14 cellular contexts compared by ENCODE assay signal in genomic region chr15:48722764-48723661, GRCh38.
DNase-seq lines count a peak whose midpoint lies in the region; ATAC-seq, FAIRE-seq and TF ChIP-seq lines count a peak whose summit lies in the region.
"Had no signal": no experiment of that assay in that cellular context is flagged by ENCODE, and none has a peak within 500 bp of the region (broad histone marks: within the 10 kb centered on the region; RNA-seq: fewer than 3 reads in every experiment).

No MANE protein-coding gene starts in this region.

- H3K9ac ChIP-seq in IMR-90 (ENCODE audit: low read depth, low read length), result peak overlapping the region; percentile 3; the same call in 1 of the 2 replicates
- peak overlapping the region; percentile 15 for H3K9ac ChIP-seq in astrocyte (ENCODE audit: low read length)
- H3K9ac ChIP-seq: parathyroid adenoma had no signal

- H3K56ac ChIP-seq in IMR-90 (ENCODE audit: extremely low read depth, insufficient read depth, low read length), result peak overlapping the region; percentile 86

- H3K9me3 ChIP-seq in IMR-90 (ENCODE audit: control insufficient read depth, insufficient read depth, low read length) (no peaks in the 10 kb centered on the region), astrocyte (ENCODE audit: insufficient read depth, low read depth, low read length) (no peaks in the 10 kb centered on the region)

- H2BK20ac ChIP-seq in IMR-90 (ENCODE audit: low read depth, low read length), result peak overlapping the region; percentile 96

- TF ChIP-seq RAD21 in IMR-90 (IDR thresholded peaks at IDR 0.05; ENCODE audit: low read length), result no peak

- no peak for TF ChIP-seq POLR2A in IMR-90 (IDR thresholded peaks at IDR 0.05; ENCODE audit: low read depth, low read length)

- H2AFZ ChIP-seq in IMR-90 (replicated peaks; ENCODE audit: low read length, poor library complexity), result peak overlapping the region; percentile 10
- H2AFZ ChIP-seq in astrocyte (ENCODE audit: low read depth, low read length), result no peak overlapping the region
- H2AFZ ChIP-seq: parathyroid adenoma had no signal

- H3K18ac ChIP-seq in IMR-90 (ENCODE audit: low read depth, low read length), result peak overlapping the region; percentile 94; the same call in 1 of the 2 replicates

- H3K4ac ChIP-seq in IMR-90 (ENCODE audit: low read depth, low read length), result peak overlapping the region; percentile 92

- peak overlapping the region; percentile 77 for H3K27ac Mint-ChIP-seq in astrocyte (ENCODE audit: unreplicated experiment)
- H3K27ac Mint-ChIP-seq in progenitor cell of endocrine pancreas, result no peak overlapping the region
- H3K27ac Mint-ChIP-seq: CD4-positive, alpha-beta T cell had no signal

- H3K23ac ChIP-seq in IMR-90 (ENCODE audit: low read depth, low read length), result peak overlapping the region; percentile 77; the same call in 1 of the 2 replicates

- peak; percentile 86 for FAIRE-seq in astrocyte (lab: Jason Lieb, UNC)
- FAIRE-seq: GM12891 had no signal

- H3K4me1 ChIP-seq in IMR-90 (ENCODE audit: control insufficient read depth, insufficient read depth, low read length) (peaks cover 17% of the 10 kb centered on the region), astrocyte (ENCODE audit: insufficient read depth, low read length) (peaks cover 33% of the 10 kb centered on the region)
- H3K4me1 ChIP-seq: parathyroid adenoma had no signal

- in situ Hi-C loops in IMR-90 (cut with MboI; ENCODE audit: low sequenced_read_pairs), result loop anchor here (25.0 kb wide), 1 partner anchor 1414 kb away; no protein-coding TSS in a partner anchor

- ATAC-seq in IMR-90 (ENCODE audit: low read depth), result peak; percentile 91
- ATAC-seq in omental fat pad (ENCODE audit: low FRiP score), result no peak

- no peaks in the 10 kb centered on the region for H3K27me3 Mint-ChIP-seq in astrocyte (ENCODE audit: low read depth, unreplicated experiment)
- no peaks in the 10 kb centered on the region for H3K27me3 Mint-ChIP-seq in progenitor cell of endocrine pancreas
- H3K27me3 Mint-ChIP-seq: CD4-positive, alpha-beta T cell had no signal

- POLR2A ChIA-PET in IMR-90 (lab: Charles Lee; ENCODE audit: unreplicated experiment), result no interaction called here

- peak overlapping the region; percentile 77; the same call in 1 of the 2 replicates for H3K4me2 ChIP-seq in IMR-90 (ENCODE audit: low read depth, low read length)
- H3K4me2 ChIP-seq in astrocyte (ENCODE audit: low read length), result peak overlapping the region; percentile 21

- H4K91ac ChIP-seq in IMR-90 (ENCODE audit: insufficient read depth, low read depth, low read length), result peak overlapping the region; percentile 81

- peak overlapping the region; percentile 38 to 95 for H4K8ac ChIP-seq in IMR-90 (ENCODE audit: low read depth in 2 of 2, low read length in 2 of 2)

- H3K27me3 ChIP-seq in IMR-90 (ENCODE audit: control insufficient read depth, insufficient read depth, low read length), result no peaks in the 10 kb centered on the region
- H3K27me3 ChIP-seq in astrocyte (ENCODE audit: insufficient read depth, low read length), result no peaks in the 10 kb centered on the region

- peaks cover 16% of the 10 kb centered on the region for H3K4me1 Mint-ChIP-seq in astrocyte (ENCODE audit: low read depth, unreplicated experiment)
- H3K4me1 Mint-ChIP-seq in progenitor cell of endocrine pancreas (ENCODE audit: low read depth), result peaks cover 1% of the 10 kb centered on the region

- H3K27ac ChIP-seq in IMR-90 (ENCODE audit: insufficient read depth, low read length) (peak overlapping the region; percentile 16), astrocyte (ENCODE audit: low read depth, low read length) (peak overlapping the region; percentile 53)
- H3K27ac ChIP-seq: parathyroid adenoma, VCaP had no signal

- peak overlapping the region; percentile 93 for H2BK15ac ChIP-seq in IMR-90 (ENCODE audit: low read depth, low read length)

- peak overlapping the region; percentile 92 for H3K14ac ChIP-seq in IMR-90 (replicated peaks; ENCODE audit: low read depth, low read length)

- H3K4me3 ChIP-seq in IMR-90 (ENCODE audit: insufficient read depth, low read depth, low read length) (no peak overlapping the region), astrocyte (ENCODE audit: insufficient read depth, low read depth, low read length) (no peak overlapping the region)

- H4K5ac ChIP-seq in IMR-90 (ENCODE audit: low read depth, low read length), result peak overlapping the region; percentile 78; the same call in 1 of the 2 replicates

- H3K36me3 Mint-ChIP-seq in astrocyte (ENCODE audit: low read depth, unreplicated experiment) (no peaks in the 10 kb centered on the region), progenitor cell of endocrine pancreas (ENCODE audit: insufficient read depth) (peaks cover 2% of the 10 kb centered on the region)

- H3K9me3 Mint-ChIP-seq in astrocyte (ENCODE audit: unreplicated experiment) (no peaks in the 10 kb centered on the region), progenitor cell of endocrine pancreas (ENCODE audit: low read depth) (no peaks in the 10 kb centered on the region)
- H3K9me3 Mint-ChIP-seq: CD4-positive, alpha-beta T cell had no signal

- dilution Hi-C loops in IMR-90 (cut with HindIII; ENCODE audit: low sequenced_read_pairs, unreplicated experiment), result no loop called here

- peaks cover 0 to 8% of the 10 kb centered on the region in 2 experiments; a peak in 1 of 4 replicates for H3K79me1 ChIP-seq in IMR-90 (ENCODE audit: low read depth in 1 of 2, low read length in 2 of 2)

- WGBS in IMR-90 (ENCODE audit: extremely low coverage in 2 of 2, insufficient read length in 1 of 2), 2 experiments, result no CpG with 5 or more reads among the region's 5 CpGs

- DNase-seq in AG08395 (ENCODE audit: low spot score), result peak; percentile 83
- peak; percentile 94 for DNase-seq in IMR-90
- DNase-seq in astrocyte (ENCODE audit: low read depth), result peak; percentile 91
- DNase-seq in islet precursor cell, result peak; percentile 74
- DNase-seq in SKM-1 (lab: John Stamatoyannopoulos, UW; ENCODE audit: unreplicated experiment), result no peak
- DNase-seq in stimulated activated CD8-positive, alpha-beta memory T cell treated with anti-CD3 and anti-CD28 coated beads, Interleukin-4, amount 100 ng/mL, for 48 hours, result no peak
- DNase-seq in progenitor cell of endocrine pancreas (ENCODE audit: low spot score, unreplicated experiment), result no peak
- no peak for DNase-seq in omental fat pad (ENCODE audit: low spot score)
- DNase-seq: activated effector memory CD4-positive, alpha-beta T cell treated with anti-CD3 and anti-CD28 coated beads, Interleukin-2, amount 50 U/mL, for 16 hours; CD4-positive, alpha-beta T cell; NCI-H1048 had no signal

- H2AK9ac ChIP-seq in IMR-90 (replicated peaks; ENCODE audit: low read depth, low read length, poor library complexity), result no peak overlapping the region

- H2BK5ac ChIP-seq in IMR-90 (ENCODE audit: low read depth, low read length, poor library complexity, severe bottlenecking), result peak overlapping the region; percentile 95

- H2BK120ac ChIP-seq in IMR-90 (ENCODE audit: low read depth, low read length), result peak overlapping the region; percentile 98

- H3K4me3 Mint-ChIP-seq in astrocyte (ENCODE audit: unreplicated experiment), result no peak overlapping the region
- H3K4me3 Mint-ChIP-seq in progenitor cell of endocrine pancreas (ENCODE audit: low read depth), result no peak overlapping the region
- H3K4me3 Mint-ChIP-seq: CD4-positive, alpha-beta T cell had no signal

- TF ChIP-seq CTCF in IMR-90 (conservative IDR thresholded peaks at IDR 0.05; ENCODE audit: low read depth, low read length), result no peak
- no peak for TF ChIP-seq CTCF in astrocyte (IDR thresholded peaks at IDR 0.05; ENCODE audit: insufficient read depth, low read depth, low read length)
- no peak for TF ChIP-seq CTCF in progenitor cell of endocrine pancreas (IDR thresholded peaks at IDR 0.05; ENCODE audit: unreplicated experiment)
- no peak for TF ChIP-seq CTCF in omental fat pad (IDR thresholded peaks at IDR 0.05)

- peaks cover 22% of the 10 kb centered on the region for H3K9me1 ChIP-seq in IMR-90 (ENCODE audit: insufficient read depth, low read length)

- no TSS peak for BruUV-seq in IMR-90 (replicated peaks; lab: Mats Ljungman, UMichigan)

- H3K79me2 ChIP-seq in astrocyte (ENCODE audit: insufficient read depth, low read length), result no peaks in the 10 kb centered on the region
- H3K79me2 ChIP-seq: parathyroid adenoma had no signal

- CTCF ChIA-PET in IMR-90 (lab: Yijun Ruan, JAX), result interaction anchor here (0.6 to 0.8 kb wide), 4 partner anchors 14 to 1524 kb away, joined by 3 to 4 read pairs (median 3); no protein-coding TSS in a partner anchor

- peak overlapping the region; percentile 72 for H2AK5ac ChIP-seq in IMR-90 (ENCODE audit: low read depth, low read length)

- H3K36me3 ChIP-seq in IMR-90 (ENCODE audit: control insufficient read depth, insufficient read depth, low read length), result no peaks in the 10 kb centered on the region
- no peaks in the 10 kb centered on the region for H3K36me3 ChIP-seq in astrocyte (ENCODE audit: insufficient read depth, low read length)

- H4K20me1 ChIP-seq in IMR-90 (ENCODE audit: insufficient read depth, low read length) (no peaks in the 10 kb centered on the region), astrocyte (ENCODE audit: insufficient read depth, low read length) (no peaks in the 10 kb centered on the region)

- intact Hi-C loops in IMR-90 (cut with micrococcal nuclease), result loop anchor here (5.0 kb wide), 2 partner anchors 79 to 699 kb away; partner anchors contain the start of gene FGF7

TF ChIP-seq in IMR-90, 13 proteins besides CTCF, POLR2A, EP300 and RAD21:
- TF ChIP-seq SMC3 (IDR thresholded peaks at IDR 0.05; ENCODE audit: low read depth, low read length), result no peak
- TF ChIP-seq RCOR1 (IDR thresholded peaks at IDR 0.05; ENCODE audit: insufficient replicate concordance, low read length), result peak; percentile 70
- 0 out of 2 replicates have a peak, but pooled peaks have one; percentile 20 for TF ChIP-seq MAZ (IDR thresholded peaks at IDR 0.05; ENCODE audit: borderline replicate concordance, low read depth, low read length)
- peak; percentile 90 for TF ChIP-seq FOS (IDR thresholded peaks at IDR 0.05; ENCODE audit: low read depth, low read length)

Comparison
In these comparisons a context has a peak if more than half of its experiments do, and no peak if none do; other contexts are left out.
1. DNase-seq: peak in AG08395 (single experiment), IMR-90 (single experiment), astrocyte (single experiment) and islet precursor cell (single experiment); none in SKM-1 (single experiment), stimulated activated CD8-positive, alpha-beta memory T cell treated with anti-CD3 and anti-CD28 coated beads, Interleukin-4, amount 100 ng/mL, for 48 hours (single experiment), progenitor cell of endocrine pancreas (single experiment) and omental fat pad (single experiment).